ENCODE assay signal across 10 cellular contexts in genomic region chr20:63176448-63177133, GRCh38. TPM values are rescaled to one million over a fixed set of nuclear protein-coding genes. Genes with fewer than 3 reads are reported as not detected.
DNase-seq lines count a peak whose midpoint lies in the region; ATAC-seq, FAIRE-seq and TF ChIP-seq lines count a peak whose summit lies in the region.
"Had no signal": no experiment of that assay in that cellular context is flagged by ENCODE, and none has a peak within 500 bp of the region (broad histone marks: within the 10 kb centered on the region; RNA-seq: fewer than 3 reads in every experiment).

No MANE protein-coding gene starts in this region.

- no peak overlapping the region for H3K9ac ChIP-seq in astrocyte (ENCODE audit: low read length)

- CTCF ChIA-PET in Calu3 (lab: Charles Lee): no interaction called here

- H3K27ac Mint-ChIP-seq in Calu3 (ENCODE audit: unreplicated experiment) (no peak overlapping the region), astrocyte (ENCODE audit: unreplicated experiment) (peak overlapping the region; percentile 77), naive B cell (peak overlapping the region in 4 of 6 donors; percentile 44 to 73 (median 47))

- H4K20me1 ChIP-seq in astrocyte (ENCODE audit: insufficient read depth, low read length): peaks cover 23% of the 10 kb centered on the region

- TF ChIP-seq CTCF in Calu3 (IDR thresholded peaks at IDR 0.05; ENCODE audit: unreplicated experiment) (no peak), astrocyte (IDR thresholded peaks at IDR 0.05; ENCODE audit: insufficient read depth, low read depth, low read length) (no peak), lower leg skin (IDR thresholded peaks at IDR 0.05) (no peak)

- peaks cover 97% of the 10 kb centered on the region for H3K27me3 Mint-ChIP-seq in Calu3 (ENCODE audit: unreplicated experiment)
- H3K27me3 Mint-ChIP-seq in astrocyte (ENCODE audit: low read depth, unreplicated experiment): peaks cover 34% of the 10 kb centered on the region
- peaks cover 17 to 71% (median 54%) of the 10 kb centered on the region in 3 donors for H3K27me3 Mint-ChIP-seq in naive B cell

- no peak overlapping the region for H3K27ac ChIP-seq in astrocyte (ENCODE audit: low read depth, low read length)
- H3K27ac ChIP-seq: tibial artery had no signal

- no peaks in the 10 kb centered on the region for H3K4me1 Mint-ChIP-seq in Calu3 (ENCODE audit: low read depth, unreplicated experiment)
- H3K4me1 Mint-ChIP-seq in astrocyte (ENCODE audit: low read depth, unreplicated experiment): peaks cover 4% of the 10 kb centered on the region
- peaks cover 14 to 41% (median 21%) of the 10 kb centered on the region in 3 donors for H3K4me1 Mint-ChIP-seq in naive B cell

- peak; percentile 42 for DNase-seq in DMS53 (lab: John Stamatoyannopoulos, UW)
- no peak for DNase-seq in DMS53 treated with DMSO at 0.1 percent for 48 hours (lab: John Stamatoyannopoulos, UW; ENCODE audit: unreplicated experiment)
- no peak for DNase-seq in Calu3
- no peak for DNase-seq in astrocyte (ENCODE audit: low read depth)
- no peak for DNase-seq in naive B cell
- DNase-seq in NK-92 (lab: John Stamatoyannopoulos, UW; ENCODE audit: unreplicated experiment): no peak
- no peak for DNase-seq in lower leg skin (ENCODE audit: low spot score in 2 of 2)
- DNase-seq: tibial artery had no signal

- no TSS peak for BruUV-seq in Calu3 (replicated peaks; lab: Mats Ljungman, UMichigan)

- H3K4me2 ChIP-seq in astrocyte (ENCODE audit: low read length): no peak overlapping the region

- intact Hi-C loops in Calu3 (cut with micrococcal nuclease; ENCODE audit: unreplicated experiment): loop anchor here (5.0 kb wide), 1 partner anchor 119 kb away; no protein-coding TSS in a partner anchor
- intact Hi-C loops in lower leg skin (cut with DNase I; ENCODE audit: low total_unique reads): no loop called here

- H3K9me3 Mint-ChIP-seq in Calu3 (ENCODE audit: low read depth, unreplicated experiment): no peaks in the 10 kb centered on the region
- peaks cover 1% of the 10 kb centered on the region for H3K9me3 Mint-ChIP-seq in astrocyte (ENCODE audit: unreplicated experiment)
- H3K9me3 Mint-ChIP-seq in naive B cell: peaks cover 0 to 4% (median 0%) of the 10 kb centered on the region in 7 donors

- no peak for FAIRE-seq in astrocyte (lab: Jason Lieb, UNC)

- no peaks in the 10 kb centered on the region for H3K9me3 ChIP-seq in astrocyte (ENCODE audit: insufficient read depth, low read depth, low read length)
- H3K9me3 ChIP-seq: tibial artery had no signal

- WGBS in lower leg skin, 2 donors: 4 to 8% methylated on average over 34 to 47 of the region's 47 CpGs

- H3K36me3 Mint-ChIP-seq in Calu3 (ENCODE audit: insufficient read depth, unreplicated experiment) (peaks cover 12% of the 10 kb centered on the region), astrocyte (ENCODE audit: low read depth, unreplicated experiment) (peaks cover 1% of the 10 kb centered on the region), naive B cell (peaks cover 0 to 9% of the 10 kb centered on the region in 2 donors)

- H3K79me2 ChIP-seq in astrocyte (ENCODE audit: insufficient read depth, low read length): no peaks in the 10 kb centered on the region

- ATAC-seq in naive B cell (ENCODE audit: low read depth in 2 of 2): no peak
- ATAC-seq in HG03280 (IDR thresholded peaks at IDR 0.05; ENCODE audit: unreplicated experiment): no peak

- no peak overlapping the region for H2AFZ ChIP-seq in astrocyte (ENCODE audit: low read depth, low read length)

- H3K4me3 Mint-ChIP-seq in Calu3 (ENCODE audit: low read depth, unreplicated experiment): peak overlapping the region; percentile 31
- peak overlapping the region; percentile 70 for H3K4me3 Mint-ChIP-seq in astrocyte (ENCODE audit: unreplicated experiment)
- peak overlapping the region; percentile 46 to 83 (median 69) for H3K4me3 Mint-ChIP-seq in naive B cell

- no peaks in the 10 kb centered on the region for H3K4me1 ChIP-seq in astrocyte (ENCODE audit: insufficient read depth, low read length)

- no peak for TF ChIP-seq POLR2A in lower leg skin (IDR thresholded peaks at IDR 0.05)

- no peaks in the 10 kb centered on the region for H3K36me3 ChIP-seq in astrocyte (ENCODE audit: insufficient read depth, low read length)
- H3K36me3 ChIP-seq: tibial artery had no signal

- H3K4me3 ChIP-seq in astrocyte (ENCODE audit: insufficient read depth, low read depth, low read length) (no peak overlapping the region), lower leg skin (ENCODE audit: low read depth, poor library complexity, severe bottlenecking) (no peak overlapping the region)
- H3K4me3 ChIP-seq: tibial artery had no signal

- peaks cover 53% of the 10 kb centered on the region for H3K27me3 ChIP-seq in astrocyte (ENCODE audit: insufficient read depth, low read length)

RNA-seq across cellular contexts. Expression of gene YTHDF1, which starts 39.3 kb away (rescaled TPM):
- 93.4 and 94.4 TPM in 2 replicates for total RNA-seq in Calu3 (2022)
- 98.9 and 107 TPM in 2 replicates for total RNA-seq in astrocyte
- polyA plus RNA-seq in naive B cell (ENCODE audit: low read depth in 6 of 6): 10 to 100 TPM; 27.4 to 41.9 (median 34.6) TPM
- 10 to 100 TPM; 28.1 to 32.2 (median 30.6) TPM for total RNA-seq in lower leg skin

RNA-seq across cellular contexts. Expression of gene BIRC7, which starts 59.1 kb away (rescaled TPM):
- 0.26 TPM in 1 of 2 replicates, not detected in the other for total RNA-seq in Calu3 (2022)
- total RNA-seq in astrocyte: 2.9 and 3.3 TPM in 2 replicates
- polyA plus RNA-seq in naive B cell (ENCODE audit: low read depth in 6 of 6): not detected
- 1 to 10 TPM in 2 of 4 donors, under 1 TPM in 1, not detected in 1; 0.53 to 2.5 (median 1.4) TPM for total RNA-seq in lower leg skin
- total RNA-seq: A172 had no signal
